In genomic region chr22:46464296-46464695, GRCh38 we compare ENCODE assay signal across 25 cellular contexts.
"Had no signal": no experiment of that assay in that cellular context is flagged by ENCODE, and none has a peak within 500 bp of the region (broad histone marks: within the 10 kb centered on the region; RNA-seq: fewer than 3 reads in every experiment).

No MANE protein-coding gene starts in this region.

- FAIRE-seq: endometrium, islet of Langerhans, pancreas, small intestine had no signal

- H3K9me3 ChIP-seq: esophagus squamous epithelium, heart right ventricle, neutrophil, pancreas, right lobe of liver, suprapubic skin, transverse colon, upper lobe of right lung, uterus had no signal

- H3K9me3 Mint-ChIP-seq: effector memory CD8-positive, alpha-beta T cell; stimulated activated naive CD8-positive, alpha-beta T cell treated with anti-CD3 and anti-CD28 coated beads, Interleukin-15, amount 100 ng/mL, for 72 hours had no signal

- H3K4me3 ChIP-seq: coronary artery, esophagus squamous epithelium, heart right ventricle, pancreas, right lobe of liver, suprapubic skin, transverse colon, upper lobe of right lung, uterus had no signal

- H3K27ac ChIP-seq: coronary artery, heart right ventricle, neutrophil, pancreas, right lobe of liver, suprapubic skin, transverse colon, upper lobe of right lung, uterus had no signal

- H3K4me1 ChIP-seq: pancreas, right lobe of liver, transverse colon, uterus had no signal

- H3K4me1 Mint-ChIP-seq: naive thymus-derived CD4-positive, alpha-beta T cell; stimulated activated naive CD8-positive, alpha-beta T cell treated with anti-CD3 and anti-CD28 coated beads, Interleukin-15, amount 100 ng/mL, for 72 hours had no signal

- H3K27ac Mint-ChIP-seq: naive thymus-derived CD4-positive, alpha-beta T cell; nephron progenitor cell had no signal

- H3K4me3 Mint-ChIP-seq: effector memory CD8-positive, alpha-beta T cell; naive thymus-derived CD4-positive, alpha-beta T cell; nephron progenitor cell; stimulated activated naive CD8-positive, alpha-beta T cell treated with anti-CD3 and anti-CD28 coated beads, Interleukin-15, amount 100 ng/mL, for 72 hours had no signal

- ATAC-seq: effector memory CD8-positive, alpha-beta T cell; naive thymus-derived CD4-positive, alpha-beta T cell; pancreas; stimulated activated naive CD8-positive, alpha-beta T cell treated with anti-CD3 and anti-CD28 coated beads, Interleukin-15, amount 100 ng/mL, for 72 hours had no signal

- H3K36me3 Mint-ChIP-seq: naive thymus-derived CD4-positive, alpha-beta T cell had no signal

- H3K27me3 ChIP-seq: neutrophil, pancreas, right lobe of liver, suprapubic skin, transverse colon, upper lobe of right lung, uterus had no signal

- DNase-seq: effector memory CD8-positive, alpha-beta T cell; erythroblast; esophagus squamous epithelium; foreskin melanocyte; heart right ventricle; hippocampal formation; mesendoderm; midbrain; naive thymus-derived CD4-positive, alpha-beta T cell; nephron progenitor cell; right lobe of liver; small intestine; stimulated activated CD4-positive, alpha-beta T cell treated with anti-CD3 and anti-CD28 coated beads, Interleukin-15, amount 100 ng/mL, for 24 hours; stimulated activated CD4-positive, alpha-beta T cell treated with anti-CD3 and anti-CD28 coated beads, Interleukin-2, amount 100 ng/mL, for 48 hours; stimulated activated naive CD4-positive, alpha-beta T cell; stimulated activated naive CD8-positive, alpha-beta T cell treated with anti-CD3 and anti-CD28 coated beads, Interleukin-15, amount 100 ng/mL, for 72 hours; transverse colon; uterus had no signal

- H3K36me3 ChIP-seq: heart right ventricle, neutrophil, pancreas, right lobe of liver, suprapubic skin, transverse colon, upper lobe of right lung, uterus had no signal
